In the genomic region with DNA sequence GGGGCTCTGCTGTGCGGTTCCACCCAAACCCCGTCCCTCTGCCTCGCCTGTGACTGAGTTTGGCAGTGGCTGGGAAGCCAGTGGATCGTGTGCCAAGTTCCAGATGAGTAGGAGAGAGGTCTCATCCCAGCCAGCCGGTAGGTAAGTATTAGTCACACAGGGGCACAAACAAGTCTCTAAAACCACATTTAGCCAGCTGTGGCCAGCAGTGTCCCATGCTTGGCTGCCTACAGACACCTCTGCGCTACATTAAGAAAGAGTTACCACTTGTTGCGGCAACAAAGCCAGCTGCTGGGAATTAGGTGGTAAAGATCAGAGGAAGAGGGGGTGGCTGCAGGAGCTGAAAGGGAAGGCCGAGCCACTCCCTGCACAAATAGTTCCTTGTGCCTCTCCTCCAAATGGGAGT, we compare ENCODE assay signal across 15 cellular contexts.
A peak's percentile ranks its signal among the peaks of the same experiment; 100 is the strongest.
DNase-seq lines count a peak whose midpoint lies in the region; ATAC-seq and TF ChIP-seq lines count a peak whose summit lies in the region.
"Had no signal": no experiment of that assay in that cellular context is flagged by ENCODE, and none has a peak within 500 bp of the region (broad histone marks: within the 10 kb centered on the region; RNA-seq: fewer than 3 reads in every experiment).

No MANE protein-coding gene starts in this region.

- no peaks in the 10 kb centered on the region for H3K79me2 ChIP-seq in smooth muscle cell (ENCODE audit: low read depth)

- H3K4me3 ChIP-seq in HFF-Myc (replicated peaks; ENCODE audit: low read depth, low read length) (no peak overlapping the region), fibroblast of villous mesenchyme (ENCODE audit: low read depth, low read length) (no peak overlapping the region), smooth muscle cell (no peak overlapping the region)
- H3K4me3 ChIP-seq: cardiac muscle cell, HAP-1 had no signal

- no peak for TF ChIP-seq CTCF in HFF-Myc (IDR thresholded peaks at IDR 0.05; ENCODE audit: low read depth, low read length, missing control alignments)
- 0 out of 2 replicates have a peak, but pooled peaks have one; percentile 10 for TF ChIP-seq CTCF in RWPE1 (conservative IDR thresholded peaks at IDR 0.05; ENCODE audit: low read depth)
- no peak for TF ChIP-seq CTCF in fibroblast of villous mesenchyme (IDR thresholded peaks at IDR 0.05; ENCODE audit: insufficient read depth, low read depth, low read length)
- TF ChIP-seq CTCF in smooth muscle cell (IDR thresholded peaks at IDR 0.05; ENCODE audit: borderline replicate concordance, insufficient read depth, poor library complexity, severe bottlenecking), result no peak

- CTCF ChIA-PET in RWPE1 (lab: Yijun Ruan, JAX), result interaction anchor here (0.6 kb wide), 1 partner anchor 464 kb away, joined by 5 read pairs; no protein-coding TSS in a partner anchor

- H3K27me3 ChIP-seq in smooth muscle cell (ENCODE audit: low read depth), result no peaks in the 10 kb centered on the region
- H3K27me3 ChIP-seq: cardiac muscle cell had no signal

- H2AFZ ChIP-seq in smooth muscle cell (ENCODE audit: low read depth), result no peak overlapping the region

- no peak overlapping the region for H3K9ac ChIP-seq in smooth muscle cell (ENCODE audit: low read depth)

- H3K27ac ChIP-seq in RWPE1 (peak overlapping the region; percentile 76), smooth muscle cell (ENCODE audit: low read depth) (no peak overlapping the region)
- H3K27ac ChIP-seq: cardiac muscle cell had no signal

- no peaks in the 10 kb centered on the region for H3F3A ChIP-seq in smooth muscle cell (ENCODE audit: low read depth)

- H3K36me3 ChIP-seq in smooth muscle cell (ENCODE audit: low read depth), result no peaks in the 10 kb centered on the region
- H3K36me3 ChIP-seq: cardiac muscle cell, HAP-1 had no signal

- ATAC-seq in HG03460 (IDR thresholded peaks at IDR 0.05; ENCODE audit: unreplicated experiment) (no peak), HG02852 (IDR thresholded peaks at IDR 0.05; ENCODE audit: unreplicated experiment) (no peak)
- ATAC-seq: Panc1 had no signal

- H4K20me1 ChIP-seq in smooth muscle cell (ENCODE audit: low read depth), result no peaks in the 10 kb centered on the region

- POLR2A ChIA-PET in RWPE1 (lab: Yijun Ruan, JAX; ENCODE audit: low non-redundant PET), result no interaction called here

- WGBS in smooth muscle cell (ENCODE audit: low lambda C conversion rate), result 56% methylated on average over 8 of the region's 8 CpGs

- no peaks in the 10 kb centered on the region for H3K4me1 ChIP-seq in smooth muscle cell (ENCODE audit: low read depth)
- H3K4me1 ChIP-seq: HAP-1 had no signal

- H3K9me3 ChIP-seq in smooth muscle cell (replicated peaks; ENCODE audit: low read depth), result no peaks in the 10 kb centered on the region
- H3K9me3 ChIP-seq: HAP-1 had no signal

- peak overlapping the region; percentile 1 for H3K4me2 ChIP-seq in smooth muscle cell

- peak; percentile 4 for DNase-seq in HFF-Myc (ENCODE audit: extremely low read depth, low read depth)
- peak; percentile 61 for DNase-seq in RWPE1 (ENCODE audit: low spot score)
- DNase-seq in fibroblast of villous mesenchyme (ENCODE audit: low read depth), result peak; percentile 74
- no peak for DNase-seq in smooth muscle cell (lab: John Stamatoyannopoulos, UW; ENCODE audit: unreplicated experiment)
- no peak for DNase-seq in NCI-H2171 treated with DMSO at 0.1 percent for 48 hours (lab: John Stamatoyannopoulos, UW)
- DNase-seq: activated CD4-positive, alpha-beta T cell treated with anti-CD3 and anti-CD28 coated beads for 1 hour; effector CD8-positive, alpha-beta T cell; NCI-H1694 treated with DMSO at 0.1 percent for 48 hours; NCI-H526; stimulated activated CD4-positive, alpha-beta T cell treated with anti-CD3 and anti-CD28 coated beads, Interleukin-15, amount 100 ng/mL, for 24 hours had no signal

Comparison
In these comparisons a context has a peak if more than half of its experiments do, and no peak if none do; other contexts are left out.
1. DNase-seq: peak in HFF-Myc (single experiment), RWPE1 (single experiment) and fibroblast of villous mesenchyme (single experiment); none in smooth muscle cell (single experiment) and NCI-H2171 treated with DMSO at 0.1 percent for 48 hours (single experiment).